In genomic region chr6:161134550-161135298, GRCh38 we compare ENCODE assay signal across 17 cellular contexts.
DNase-seq lines count a peak whose midpoint lies in the region; ATAC-seq and TF ChIP-seq lines count a peak whose summit lies in the region.
"Had no signal": no experiment of that assay in that cellular context is flagged by ENCODE, and none has a peak within 500 bp of the region (broad histone marks: within the 10 kb centered on the region; RNA-seq: fewer than 3 reads in every experiment).

No MANE protein-coding gene starts in this region.

- no peaks in the 10 kb centered on the region for H3K4me1 ChIP-seq in CD4-positive, alpha-beta memory T cell (ENCODE audit: insufficient read depth, low read length)
- H3K4me1 ChIP-seq in Karpas-422 (ENCODE audit: low read length) = peaks cover 49% of the 10 kb centered on the region

- POLR2A ChIA-PET in CD4-positive, alpha-beta memory T cell (lab: Charles Lee; ENCODE audit: partially characterized antibody) = no interaction called here

- H3K27ac Mint-ChIP-seq in CD4-positive, alpha-beta memory T cell = peak overlapping the region in 5 of 7 donors; percentile 43 to 82 (median 49)
- H3K27ac Mint-ChIP-seq in nephron = peak overlapping the region in 2 of 3 experiments; percentile 31 to 35
- no peak overlapping the region for H3K27ac Mint-ChIP-seq in T-helper 2 cell treated with Interferon-gamma antibody and Interleukin-4, amounts not matched to agents 5 μg/mL and 100 μg/mL, for 36 hours
- H3K27ac Mint-ChIP-seq: B cell had no signal

- no peaks in the 10 kb centered on the region for H3K9me2 ChIP-seq in Karpas-422 (replicated peaks; ENCODE audit: insufficient read depth, low read length)

- H4K20me1 ChIP-seq in Karpas-422 (ENCODE audit: insufficient read depth, low read depth, low read length) = no peaks in the 10 kb centered on the region

- H3K27me3 Mint-ChIP-seq in CD4-positive, alpha-beta memory T cell = no peaks in the 10 kb centered on the region
- no peaks in the 10 kb centered on the region for H3K27me3 Mint-ChIP-seq in nephron (ENCODE audit: low read depth)
- H3K27me3 Mint-ChIP-seq in T-helper 2 cell treated with Interferon-gamma antibody and Interleukin-4, amounts not matched to agents 5 μg/mL and 100 μg/mL, for 36 hours (ENCODE audit: low read depth) = no peaks in the 10 kb centered on the region
- H3K27me3 Mint-ChIP-seq: B cell had no signal

- peaks cover 0 to 2% (median 0%) of the 10 kb centered on the region in 8 donors for H3K9me3 Mint-ChIP-seq in CD4-positive, alpha-beta memory T cell
- peaks cover 3% of the 10 kb centered on the region for H3K9me3 Mint-ChIP-seq in nephron
- no peaks in the 10 kb centered on the region for H3K9me3 Mint-ChIP-seq in T-helper 2 cell treated with Interferon-gamma antibody and Interleukin-4, amounts not matched to agents 5 μg/mL and 100 μg/mL, for 36 hours

- intact Hi-C loops in CD4-positive, alpha-beta memory T cell (cut with micrococcal nuclease) = no loop called here
- intact Hi-C loops in dorsolateral prefrontal cortex (cut with DNase I) = no loop called here

- H3K36me3 ChIP-seq in CD4-positive, alpha-beta memory T cell (ENCODE audit: insufficient read depth, low read length) = no peaks in the 10 kb centered on the region
- no peaks in the 10 kb centered on the region for H3K36me3 ChIP-seq in Karpas-422 (ENCODE audit: insufficient read depth, low read length)

- H3K4me3 ChIP-seq in CD4-positive, alpha-beta memory T cell (ENCODE audit: low read length in 2 of 2) = no peak overlapping the region
- no peak overlapping the region for H3K4me3 ChIP-seq in Karpas-422 (ENCODE audit: low read length)
- no peak overlapping the region for H3K4me3 ChIP-seq in dorsolateral prefrontal cortex
- H3K4me3 ChIP-seq: GM23248 had no signal

- DNase-seq in CD4-positive, alpha-beta memory T cell = no peak
- no peak for DNase-seq in Karpas-422
- no peak for DNase-seq in dorsolateral prefrontal cortex
- no peak for DNase-seq in OCI-M1 (lab: John Stamatoyannopoulos, UW)
- DNase-seq in activated CD4-positive, alpha-beta T cell treated with anti-CD3 and anti-CD28 coated beads for 48 hours = no peak
- DNase-seq in T-helper 2 cell treated with Interferon-gamma antibody and Interleukin-4, amounts not matched to agents 5 μg/mL and 100 μg/mL, for 36 hours (ENCODE audit: low spot score) = no peak
- DNase-seq: ACHN, DMS153, EL, GM23248, NCI-H1048, NCI-H146, NCI-H2081 treated with DMSO at 0.1 percent for 48 hours had no signal

- no peaks in the 10 kb centered on the region for H3K9me3 ChIP-seq in CD4-positive, alpha-beta memory T cell (ENCODE audit: control insufficient read depth in 1 of 2, low read length in 2 of 2)
- no peaks in the 10 kb centered on the region for H3K9me3 ChIP-seq in Karpas-422 (ENCODE audit: low read length)

- no peak overlapping the region for H3K27ac ChIP-seq in CD4-positive, alpha-beta memory T cell (ENCODE audit: low read depth, low read length)
- H3K27ac ChIP-seq in Karpas-422 (ENCODE audit: low read length) (peak overlapping the region; percentile 74), dorsolateral prefrontal cortex (peak overlapping the region in 51 of 59 donors; percentile 0 to 75 (median 52))
- H3K27ac ChIP-seq: GM23248 had no signal

- H3K4me1 Mint-ChIP-seq in CD4-positive, alpha-beta memory T cell = peaks cover 0 to 2% (median 0%) of the 10 kb centered on the region in 4 donors
- H3K4me1 Mint-ChIP-seq in nephron = peaks cover 32% of the 10 kb centered on the region
- no peaks in the 10 kb centered on the region for H3K4me1 Mint-ChIP-seq in T-helper 2 cell treated with Interferon-gamma antibody and Interleukin-4, amounts not matched to agents 5 μg/mL and 100 μg/mL, for 36 hours (ENCODE audit: low read depth)

- no peaks in the 10 kb centered on the region for H3K79me2 ChIP-seq in Karpas-422 (ENCODE audit: low read length)

- 0 out of 2 replicates have a peak overlapping the region, but pooled peaks have one; percentile 12 for H3K9ac ChIP-seq in Karpas-422 (ENCODE audit: low read length)
- H3K9ac ChIP-seq: GM23248 had no signal

- no peak overlapping the region for H3K4me3 Mint-ChIP-seq in CD4-positive, alpha-beta memory T cell
- H3K4me3 Mint-ChIP-seq in nephron = no peak overlapping the region
- H3K4me3 Mint-ChIP-seq in T-helper 2 cell treated with Interferon-gamma antibody and Interleukin-4, amounts not matched to agents 5 μg/mL and 100 μg/mL, for 36 hours = no peak overlapping the region
- H3K4me3 Mint-ChIP-seq: B cell had no signal

- H2AFZ ChIP-seq in Karpas-422 (ENCODE audit: low read length) = no peak overlapping the region
- H2AFZ ChIP-seq: GM23248 had no signal

- TF ChIP-seq CTCF in dorsolateral prefrontal cortex (IDR thresholded peaks at IDR 0.05 in 54 of 56, conservative IDR thresholded peaks at IDR 0.05 in 2 of 56; ENCODE audit: low read depth in 1 of 56, partially characterized antibody in 56 of 56) (no peak), nephron (IDR thresholded peaks at IDR 0.05; ENCODE audit: unreplicated experiment in 3 of 3) (no peak)

- H3K27me3 ChIP-seq in CD4-positive, alpha-beta memory T cell (ENCODE audit: insufficient read depth, low read length) = no peaks in the 10 kb centered on the region
- H3K27me3 ChIP-seq in Karpas-422 (ENCODE audit: low read length) = no peaks in the 10 kb centered on the region
- no peaks in the 10 kb centered on the region for H3K27me3 ChIP-seq in dorsolateral prefrontal cortex

- peaks cover 24 to 36% of the 10 kb centered on the region in 2 donors for H3K36me3 Mint-ChIP-seq in CD4-positive, alpha-beta memory T cell
- peaks cover 68% of the 10 kb centered on the region for H3K36me3 Mint-ChIP-seq in nephron (ENCODE audit: low read depth)
- peaks cover 10% of the 10 kb centered on the region for H3K36me3 Mint-ChIP-seq in T-helper 2 cell treated with Interferon-gamma antibody and Interleukin-4, amounts not matched to agents 5 μg/mL and 100 μg/mL, for 36 hours (ENCODE audit: low read depth)

- CTCF ChIA-PET in CD4-positive, alpha-beta memory T cell (lab: Charles Lee; ENCODE audit: partially characterized antibody) = no interaction called here

- no peak for ATAC-seq in HG03432 (IDR thresholded peaks at IDR 0.05; ENCODE audit: unreplicated experiment)
- ATAC-seq: SK-N-SH treated with all-trans-retinoic acid at 6 μM for 48 hours had no signal

- peak overlapping the region; percentile 23 for H3K4me2 ChIP-seq in Karpas-422 (ENCODE audit: low read depth, low read length, poor library complexity, severe bottlenecking)
